In genomic region chr1:27658951-27659496, GRCh38 we compare ENCODE assay signal across 1 cellular context.
TF ChIP-seq lines count a peak whose summit lies in the region.

No MANE protein-coding gene starts in this region.

TF ChIP-seq in endothelial cell of umbilical vein, 7 proteins besides CTCF, POLR2A, EP300 and RAD21 (continued from another document):
- TF ChIP-seq JUN (IDR thresholded peaks at IDR 0.05; ENCODE audit: borderline replicate concordance, insufficient read depth, insufficient read length, low read depth) (no peak), GATA2 (IDR thresholded peaks at IDR 0.05; ENCODE audit: insufficient read depth, insufficient read length, low read depth, low read length) (no peak), MYC (IDR thresholded peaks at IDR 0.05; ENCODE audit: low read depth, low read length) (no peak), EZH2 (IDR thresholded peaks at IDR 0.05; ENCODE audit: borderline replicate concordance, low read depth, low read length, severe bottlenecking) (no peak), FOS (IDR thresholded peaks at IDR 0.05; ENCODE audit: borderline replicate concordance, insufficient read depth, low read length) (no peak)
